In the genomic region with DNA sequence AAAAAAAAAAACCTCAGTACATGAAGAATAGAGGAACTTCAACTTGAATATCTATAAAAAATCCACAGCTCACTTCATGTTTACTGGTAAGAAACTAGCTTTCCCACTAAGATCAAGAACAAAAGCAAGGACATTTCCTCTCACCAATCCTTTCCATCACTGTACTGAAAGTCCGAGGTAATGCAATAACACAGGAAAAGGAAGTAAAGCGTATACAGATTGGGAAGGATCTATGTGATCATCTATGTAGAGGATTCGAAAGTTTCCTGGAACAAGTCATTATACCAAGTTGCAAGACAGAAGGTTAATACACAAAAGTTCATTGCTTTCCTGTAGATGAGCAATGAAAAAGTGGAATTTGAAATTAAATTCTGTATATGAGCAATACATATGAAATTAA, we compare ENCODE assay signal across 26 cellular contexts.
"Had no signal": no experiment of that assay in that cellular context is flagged by ENCODE, and none has a peak within 500 bp of the region (broad histone marks: within the 10 kb centered on the region; RNA-seq: fewer than 3 reads in every experiment).

No MANE protein-coding gene starts in this region.

- DNase-seq: activated B cell treated with CpG ODN at 0.5 μM for 24 hours; activated CD4-positive, alpha-beta T cell treated with anti-CD3 and anti-CD28 coated beads, Interleukin-2, amount 50 U/mL, for 1 hour; activated CD8-positive, alpha-beta memory T cell treated with anti-CD3 and anti-CD28 coated beads, Interleukin-2, amount 10 ng/mL, durations not matched to agents 7 days and 5 days; activated CD8-positive, alpha-beta T cell treated with anti-CD3 and anti-CD28 coated beads for 36 hours; activated naive CD4-positive, alpha-beta T cell; activated T-cell treated with anti-CD3 and anti-CD28 coated beads for 4 hours; activated T-cell treated with anti-CD3 and anti-CD28 coated beads, Interleukin-2, amount 50 U/mL, for 72 hours; anterior cingulate cortex; effector CD8-positive, alpha-beta T cell; erythroblast; gastrocnemius medialis; islet precursor cell; left ventricle myocardium inferior; mucosa of descending colon; retina; stimulated activated CD4-positive, alpha-beta T cell treated with anti-CD3 and anti-CD28 coated beads, Interleukin-4, amount 100 ng/mL, for 4 hours; stimulated activated CD8-positive, alpha-beta memory T cell treated with anti-CD3 and anti-CD28 coated beads, Interleukin-4, amount 100 ng/mL, for 48 hours; stimulated activated naive CD8-positive, alpha-beta T cell treated with anti-CD3 and anti-CD28 coated beads, Interleukin-15, amount 100 ng/mL, for 72 hours; substantia nigra; T-helper 9 cell had no signal

- H3K4me2 ChIP-seq: hepatocyte had no signal

- H3K27me3 ChIP-seq: gastrocnemius medialis, hepatocyte, vagina had no signal

- FAIRE-seq: bronchial epithelial cell, endometrium had no signal

- H3K27ac ChIP-seq: hepatocyte, left ventricle myocardium inferior, skin epidermis, vagina had no signal

- H2AFZ ChIP-seq: hepatocyte had no signal

- H3K4me3 ChIP-seq: gastrocnemius medialis, hepatocyte, left ventricle myocardium inferior, lung, mucosa of descending colon, skin epidermis, vagina had no signal

- H3K9me3 ChIP-seq: gastrocnemius medialis, vagina had no signal
